ENCODE assay signal across 8 cellular contexts in genomic region chr20:3045042-3045815, GRCh38. TPM values are rescaled to one million over a fixed set of nuclear protein-coding genes. Genes with fewer than 3 reads are reported as not detected.
DNase-seq lines count a peak whose midpoint lies in the region; ATAC-seq lines count a peak whose summit lies in the region.

No MANE protein-coding gene starts in this region.

- DNase-seq in activated CD8-positive, alpha-beta memory T cell treated with anti-CD3 and anti-CD28 coated beads for 4 hours (ENCODE audit: low read depth in 2 of 2) = peak; percentile 15 to 23
- DNase-seq in activated CD8-positive, alpha-beta memory T cell treated with anti-CD3 and anti-CD28 coated beads for 24 hours = no peak
- DNase-seq in NCI-H1930 (lab: John Stamatoyannopoulos, UW) = peak; percentile 69 to 79
- peak; percentile 91 for DNase-seq in mesenteric fat pad (ENCODE audit: low spot score)
- DNase-seq in stimulated activated naive CD4-positive, alpha-beta T cell (lab: John Stamatoyannopoulos, UW) = peak in 5 of 6 experiments; percentile 33 to 66 (median 52)

- peaks cover 18% of the 10 kb centered on the region for H3K36me3 ChIP-seq in ectodermal cell (ENCODE audit: control insufficient read depth, insufficient read depth, low read length)

- peak overlapping the region; percentile 69 for H3K27ac ChIP-seq in ectodermal cell (ENCODE audit: insufficient read depth, low read depth, low read length, poor library complexity, severe bottlenecking)

- ATAC-seq in HG02763 (IDR thresholded peaks at IDR 0.05; ENCODE audit: unreplicated experiment) = peak; percentile 41
- ATAC-seq in activated CD4-positive, CD25-positive, alpha-beta regulatory T cell treated with anti-CD3 and anti-CD28 coated beads, Interleukin-2, amount 50 U/mL, for 24 hours = peak; percentile 37 to 44

- H3K4me1 ChIP-seq in ectodermal cell (ENCODE audit: control insufficient read depth, insufficient read depth, low read length) = peaks cover 10% of the 10 kb centered on the region

- 7% methylated on average over 24 of the region's 24 CpGs for WGBS in ectodermal cell, 2 experiments

- peak overlapping the region; percentile 98 for H3K4me3 ChIP-seq in ectodermal cell (ENCODE audit: insufficient read depth, low read depth, low read length)

- H3K27me3 ChIP-seq in ectodermal cell (ENCODE audit: control insufficient read depth, insufficient read depth, low read length, poor library complexity, severe bottlenecking) = no peaks in the 10 kb centered on the region

- H3K9me3 ChIP-seq in ectodermal cell (ENCODE audit: control insufficient read depth, low read length) = no peaks in the 10 kb centered on the region

RNA-seq across cellular contexts. Expression of gene MRPS26, which starts 0.6 kb away (rescaled TPM):
- 61.4 TPM for polyA plus RNA-seq in ectodermal cell (2013, experiment 1 of 4)
- polyA plus RNA-seq in ectodermal cell (2013, experiment 2 of 4) = 60.8 TPM
- 69.2 TPM for polyA plus RNA-seq in ectodermal cell (2013, experiment 3 of 4)
- 71.4 TPM for polyA plus RNA-seq in ectodermal cell (2013, experiment 4 of 4)
- total RNA-seq in mesenteric fat pad = 36.5 TPM

RNA-seq across cellular contexts. Expression of gene GNRH2, which starts 1.8 kb away (rescaled TPM):
- not detected for polyA plus RNA-seq in ectodermal cell (2013, experiment 1 of 4)
- polyA plus RNA-seq in ectodermal cell (2013, experiment 2 of 4) = 0.55 TPM
- polyA plus RNA-seq in ectodermal cell (2013, experiment 3 of 4) = not detected
- polyA plus RNA-seq in ectodermal cell (2013, experiment 4 of 4) = not detected
- total RNA-seq in mesenteric fat pad = not detected

RNA-seq across cellular contexts. Expression of gene OXT, which starts 26.2 kb away (rescaled TPM):
- not detected for polyA plus RNA-seq in ectodermal cell (2013, experiment 1 of 4)
- not detected for polyA plus RNA-seq in ectodermal cell (2013, experiment 2 of 4)
- polyA plus RNA-seq in ectodermal cell (2013, experiment 3 of 4) = not detected
- not detected for polyA plus RNA-seq in ectodermal cell (2013, experiment 4 of 4)
- 1.5 TPM for total RNA-seq in mesenteric fat pad

RNA-seq across cellular contexts. Expression of gene AVP, which starts 39.3 kb away (rescaled TPM):
- polyA plus RNA-seq in ectodermal cell (2013, experiment 1 of 4) = not detected
- not detected for polyA plus RNA-seq in ectodermal cell (2013, experiment 2 of 4)
- not detected for polyA plus RNA-seq in ectodermal cell (2013, experiment 3 of 4)
- not detected for polyA plus RNA-seq in ectodermal cell (2013, experiment 4 of 4)
- 0.96 TPM for total RNA-seq in mesenteric fat pad
